8 cellular contexts compared by ENCODE assay signal in the genomic region with DNA sequence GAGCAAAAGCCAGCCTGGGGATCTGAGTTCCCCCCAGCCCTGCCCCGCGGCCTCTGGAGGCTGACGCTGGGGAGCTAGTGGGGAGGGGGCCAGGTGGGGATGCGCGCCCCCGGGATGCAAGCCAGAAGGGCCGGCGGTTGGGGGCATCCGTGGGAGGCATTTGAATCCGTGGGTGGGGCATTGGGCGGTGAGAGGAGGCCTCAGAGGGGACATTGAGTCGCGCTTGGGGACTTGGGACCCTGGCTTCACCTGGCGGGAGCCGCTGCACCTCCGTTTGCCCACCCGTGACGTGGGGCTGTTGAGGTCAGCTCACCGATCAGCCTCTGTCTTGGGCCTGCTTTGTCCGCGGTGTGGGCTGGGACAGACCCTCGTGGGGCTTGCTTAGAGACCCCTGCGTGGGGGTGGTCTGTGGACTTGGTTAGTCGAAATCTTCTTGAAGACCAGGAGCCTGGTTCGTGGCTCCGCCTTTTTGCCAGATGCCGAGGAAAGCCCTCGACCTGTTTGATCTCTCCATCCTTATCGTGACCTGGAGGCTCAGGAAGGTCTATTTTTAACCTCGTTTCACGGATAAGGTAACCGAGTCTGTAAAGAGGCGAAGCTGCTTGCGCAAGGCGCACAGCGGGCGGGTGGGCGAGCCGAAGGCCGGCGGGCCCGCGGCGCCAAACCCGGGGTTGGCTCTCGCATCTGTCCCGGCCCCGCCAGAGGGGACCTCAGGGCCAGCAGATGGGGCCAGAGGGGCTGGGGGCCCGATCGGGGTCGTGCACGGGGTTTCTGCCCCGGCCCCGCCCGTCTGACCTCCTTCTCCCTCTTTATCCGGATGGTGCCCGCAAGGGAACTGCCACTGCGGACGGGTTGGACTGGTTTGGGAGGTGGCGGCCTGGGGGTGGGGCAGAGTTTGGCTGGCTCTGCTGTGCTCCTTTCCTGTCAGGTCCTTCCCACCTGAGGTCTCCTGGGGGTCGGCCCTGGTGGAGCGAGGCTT. TPM values are rescaled to one million over a fixed set of nuclear protein-coding genes. Genes with fewer than 3 reads are reported as not detected.
DNase-seq lines count a peak whose midpoint lies in the region; ATAC-seq and TF ChIP-seq lines count a peak whose summit lies in the region.

No MANE protein-coding gene starts in this region.

- TF ChIP-seq POLR2A in Peyer's patch (IDR thresholded peaks at IDR 0.05), result no peak

- intact Hi-C loops in psoas muscle (cut with DNase I), result no loop called here

- H3K27me3 ChIP-seq in Peyer's patch (no peaks in the 10 kb centered on the region), psoas muscle (ENCODE audit: insufficient read depth in 3 of 3, low read length in 2 of 3) (peaks cover 0 to 4% (median 0%) of the 10 kb centered on the region in 3 donors), Karpas-422 (ENCODE audit: low read length) (no peaks in the 10 kb centered on the region)

- H4K20me1 ChIP-seq in Karpas-422 (ENCODE audit: insufficient read depth, low read depth, low read length), result peaks cover 7% of the 10 kb centered on the region; the same call in 1 of the 2 replicates

- no peak overlapping the region for H3K9ac ChIP-seq in Karpas-422 (ENCODE audit: low read length)

- DNase-seq in GM12865 (ENCODE audit: low read depth) (no peak), Peyer's patch (peak in 1 of 3 donors; percentile 62), fibroblast of pulmonary artery (ENCODE audit: low read depth) (no peak), psoas muscle (no peak), DMS153 treated with DMSO at 0.1 percent for 48 hours (lab: John Stamatoyannopoulos, UW; ENCODE audit: unreplicated experiment) (no peak), OCI-M1 (lab: John Stamatoyannopoulos, UW) (no peak), Karpas-422 (no peak)

- no peaks in the 10 kb centered on the region for H3K79me2 ChIP-seq in Karpas-422 (ENCODE audit: low read length)

- TF ChIP-seq CTCF in GM12865 (IDR thresholded peaks at IDR 0.05; ENCODE audit: insufficient read depth, low read depth, low read length, missing control alignments), result no peak
- no peak for TF ChIP-seq CTCF in Peyer's patch (IDR thresholded peaks at IDR 0.05)
- TF ChIP-seq CTCF in fibroblast of pulmonary artery (IDR thresholded peaks at IDR 0.05; ENCODE audit: low read length, missing control alignments), result no peak
- TF ChIP-seq CTCF in psoas muscle (IDR thresholded peaks at IDR 0.05), result no peak

- H3K4me1 ChIP-seq in Peyer's patch, result peaks cover 4 to 50% (median 16%) of the 10 kb centered on the region in 4 donors
- H3K4me1 ChIP-seq in psoas muscle, result peaks cover 14% of the 10 kb centered on the region
- peaks cover 11% of the 10 kb centered on the region for H3K4me1 ChIP-seq in Karpas-422 (ENCODE audit: low read length)

- H3K4me3 ChIP-seq in GM12865 (ENCODE audit: low read depth, low read length), result peak overlapping the region; percentile 33
- H3K4me3 ChIP-seq in Peyer's patch, result peak overlapping the region; percentile 50 to 85 (median 62)
- H3K4me3 ChIP-seq in fibroblast of pulmonary artery (replicated peaks; ENCODE audit: low read depth, low read length), result peak overlapping the region; percentile 47
- H3K4me3 ChIP-seq in psoas muscle, result peak overlapping the region; percentile 22
- H3K4me3 ChIP-seq in Karpas-422 (ENCODE audit: low read length), result no peak overlapping the region

- H3K36me3 ChIP-seq in Peyer's patch (no peaks in the 10 kb centered on the region), psoas muscle (ENCODE audit: insufficient read depth in 1 of 2, low read depth in 1 of 2) (no peaks in the 10 kb centered on the region), Karpas-422 (ENCODE audit: insufficient read depth, low read length) (no peaks in the 10 kb centered on the region)

- no peaks in the 10 kb centered on the region for H3K9me3 ChIP-seq in Peyer's patch
- H3K9me3 ChIP-seq in psoas muscle, result no peaks in the 10 kb centered on the region
- H3K9me3 ChIP-seq in Karpas-422 (ENCODE audit: low read length), result no peaks in the 10 kb centered on the region

- WGBS in psoas muscle, 3 donors, result 57 to 65% (median 58%) methylated on average over 54 to 62 of the region's 62 CpGs

- ATAC-seq in psoas muscle (no peak), HG02973 (IDR thresholded peaks at IDR 0.05; ENCODE audit: unreplicated experiment) (no peak)

- H3K27ac ChIP-seq in Peyer's patch (peak overlapping the region in 3 of 4 donors; percentile 18 to 47 (median 46)), psoas muscle (no peak overlapping the region), Karpas-422 (ENCODE audit: low read length) (no peak overlapping the region)

- H3K4me2 ChIP-seq in Karpas-422 (ENCODE audit: low read depth, low read length, poor library complexity, severe bottlenecking), result no peak overlapping the region

- no peak overlapping the region for H2AFZ ChIP-seq in Karpas-422 (ENCODE audit: low read length)

- H3K9me2 ChIP-seq in Karpas-422 (replicated peaks; ENCODE audit: insufficient read depth, low read length), result no peaks in the 10 kb centered on the region

RNA-seq across cellular contexts. Expression of a gene that starts 8.3 kb away (rescaled TPM):
- 10 to 100 TPM in 2 of 4 donors, 1 to 10 TPM in 2; 5.1 to 15.7 (median 12.7) TPM for total RNA-seq in Peyer's patch
- total RNA-seq in psoas muscle, result 1 to 10 TPM in 2 of 4 donors, under 1 TPM in 2; 0.83 to 3.4 (median 1.9) TPM
- polyA plus RNA-seq in psoas muscle, result 1 to 10 TPM; 1.4 to 2.5 (median 2.4) TPM
- total RNA-seq in Karpas-422 (2014; rRNA removed; shearing (Covaris generic); ENCODE audit: low replicate concordance), result 0.89 and 3.1 TPM in 2 replicates

Comparison
In these comparisons a context has a peak if more than half of its experiments do, and no peak if none do; other contexts are left out.
1. H3K27ac ChIP-seq: peak in Peyer's patch (3 of 4); none in psoas muscle (single experiment) and Karpas-422 (single experiment).